In the genomic region with DNA sequence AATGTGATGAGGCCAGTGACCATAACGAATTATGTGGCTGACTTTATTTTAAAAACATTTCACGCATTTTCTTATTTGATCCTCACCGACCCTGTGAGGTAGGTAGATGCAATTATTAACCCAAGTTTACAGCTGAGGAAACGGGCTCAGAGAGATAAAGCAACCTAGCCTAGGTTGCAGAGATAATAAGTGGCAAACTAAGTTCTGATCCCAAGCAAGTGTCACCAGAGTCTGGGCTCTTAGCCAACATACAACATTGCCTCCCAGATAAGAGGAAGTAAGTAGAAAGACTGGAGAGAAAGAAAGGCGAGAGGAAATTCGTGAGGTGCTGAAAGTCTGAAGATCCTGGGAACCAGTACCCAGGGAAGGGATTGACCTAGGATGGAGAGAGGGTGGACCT, we compare ENCODE assay signal across 13 cellular contexts.
"Had no signal": no experiment of that assay in that cellular context is flagged by ENCODE, and none has a peak within 500 bp of the region (broad histone marks: within the 10 kb centered on the region; RNA-seq: fewer than 3 reads in every experiment).

No MANE protein-coding gene starts in this region.

- DNase-seq: activated CD4-positive, alpha-beta T cell treated with anti-CD3 and anti-CD28 coated beads for 4 hours; activated CD8-positive, alpha-beta memory T cell treated with anti-CD3 and anti-CD28 coated beads, Interleukin-2, amount 50 U/mL, for 48 hours; activated CD8-positive, alpha-beta T cell treated with anti-CD3 and anti-CD28 coated beads, Interleukin-2, amount 10 ng/mL, durations not matched to agents 7 days and 5 days; activated naive CD4-positive, alpha-beta T cell treated with Interleukin-2 at 50 U/mL for 16 hours; activated naive CD8-positive, alpha-beta T cell treated with anti-CD3 and anti-CD28 coated beads, Interleukin-2, amount 50 U/mL, for 24 hours; colonic mucosa; foreskin keratinocyte; left ventricle myocardium inferior; mesenchymal stem cell; sigmoid colon; stimulated activated CD4-positive, alpha-beta T cell treated with anti-CD3 and anti-CD28 coated beads, Interleukin-12 subunit alpha, Interleukin-12 subunit beta, amount 100 ng/mL, for 4 hours; stimulated activated naive CD4-positive, alpha-beta T cell treated with Interleukin-2 at 50 U/mL for 16 hours; T-helper 2 cell had no signal

- ATAC-seq: activated CD8-positive, alpha-beta T cell treated with anti-CD3 and anti-CD28 coated beads, Interleukin-2, amount 10 ng/mL, durations not matched to agents 7 days and 5 days; activated naive CD8-positive, alpha-beta T cell treated with anti-CD3 and anti-CD28 coated beads, Interleukin-2, amount 50 U/mL, for 24 hours; foreskin keratinocyte had no signal
